In genomic region chr7:73447121-73447520, GRCh38 we compare ENCODE assay signal across 22 cellular contexts.
"Had no signal": no experiment of that assay in that cellular context is flagged by ENCODE, and none has a peak within 500 bp of the region (broad histone marks: within the 10 kb centered on the region; RNA-seq: fewer than 3 reads in every experiment).

No MANE protein-coding gene starts in this region.

- H3K4me1 Mint-ChIP-seq: activated B cell treated with CpG ODN at 0.5 μM for 24 hours; activated naive CD4-positive, alpha-beta T cell treated with anti-CD3 and anti-CD28 coated beads, Interleukin-2, amount 50 U/mL, for 24 hours; neural progenitor cell had no signal

- DNase-seq: activated B cell treated with CpG ODN at 0.5 μM for 24 hours; activated CD4-positive, alpha-beta T cell treated with anti-CD3 and anti-CD28 coated beads for 4 hours; activated CD4-positive, alpha-beta T cell treated with anti-CD3 and anti-CD28 coated beads, Interleukin-2, amount 50 U/mL, for 48 hours; activated gamma-delta T cell; activated T-cell treated with anti-CD3 and anti-CD28 coated beads, Interleukin-2, amount 50 U/mL, for 4 hours; effector CD4-positive, alpha-beta T cell; foreskin fibroblast; heart right ventricle; islet precursor cell; left cardiac atrium; mesenchymal stem cell; mucosa of descending colon; naive B cell; psoas muscle; spleen; stimulated activated CD4-positive, alpha-beta T cell treated with anti-CD3 and anti-CD28 coated beads, Interleukin-4, amount 100 ng/mL, for 1 hour; stimulated activated naive CD4-positive, alpha-beta T cell treated with Interleukin-2 at 50 U/mL for 16 hours had no signal

- H3K4me3 ChIP-seq: heart right ventricle, mucosa of descending colon, neural progenitor cell, psoas muscle, right atrium auricular region, spleen, tibial nerve had no signal

- H3K27ac ChIP-seq: heart right ventricle, neural progenitor cell, psoas muscle, right atrium auricular region, spleen, tibial nerve had no signal

- H3K4me3 Mint-ChIP-seq: activated B cell treated with CpG ODN at 0.5 μM for 24 hours; activated naive CD4-positive, alpha-beta T cell treated with anti-CD3 and anti-CD28 coated beads, Interleukin-2, amount 50 U/mL, for 24 hours; activated T-cell treated with anti-CD3 and anti-CD28 coated beads, Interleukin-2, amount 50 U/mL, for 4 hours; naive B cell; neural progenitor cell; T-helper 1 cell treated with Interleukin-12 subunit alpha and Interleukin-12 subunit beta and Interleukin-4 antibody, amounts not matched to agents 30 μg/mL and 1 μg/mL, for 36 hours had no signal

- H3K27me3 Mint-ChIP-seq: activated B cell treated with CpG ODN at 0.5 μM for 24 hours; activated naive CD4-positive, alpha-beta T cell treated with anti-CD3 and anti-CD28 coated beads, Interleukin-2, amount 50 U/mL, for 24 hours; naive B cell had no signal

- H3K27me3 ChIP-seq: heart right ventricle, neural progenitor cell, right atrium auricular region, spleen, tibial nerve had no signal

- H3K4me1 ChIP-seq: neural progenitor cell had no signal

- H3K27ac Mint-ChIP-seq: activated B cell treated with CpG ODN at 0.5 μM for 24 hours; activated naive CD4-positive, alpha-beta T cell treated with anti-CD3 and anti-CD28 coated beads, Interleukin-2, amount 50 U/mL, for 24 hours; neural progenitor cell; T-helper 1 cell treated with Interleukin-12 subunit alpha and Interleukin-12 subunit beta and Interleukin-4 antibody, amounts not matched to agents 30 μg/mL and 1 μg/mL, for 36 hours had no signal

- H3K9me3 Mint-ChIP-seq: activated B cell treated with CpG ODN at 0.5 μM for 24 hours; activated naive CD4-positive, alpha-beta T cell treated with anti-CD3 and anti-CD28 coated beads, Interleukin-2, amount 50 U/mL, for 24 hours; activated T-cell treated with anti-CD3 and anti-CD28 coated beads, Interleukin-2, amount 50 U/mL, for 4 hours; naive B cell; neural progenitor cell; T-helper 1 cell treated with Interleukin-12 subunit alpha and Interleukin-12 subunit beta and Interleukin-4 antibody, amounts not matched to agents 30 μg/mL and 1 μg/mL, for 36 hours had no signal

- ATAC-seq: activated T-cell treated with anti-CD3 and anti-CD28 coated beads, Interleukin-2, amount 50 U/mL, for 4 hours; heart right ventricle; left cardiac atrium; mucosa of descending colon; psoas muscle had no signal

- H3K9me3 ChIP-seq: heart right ventricle, mucosa of descending colon, psoas muscle, right atrium auricular region, spleen, tibial nerve had no signal
